1 cellular context compared by ENCODE assay signal in the genomic region with DNA sequence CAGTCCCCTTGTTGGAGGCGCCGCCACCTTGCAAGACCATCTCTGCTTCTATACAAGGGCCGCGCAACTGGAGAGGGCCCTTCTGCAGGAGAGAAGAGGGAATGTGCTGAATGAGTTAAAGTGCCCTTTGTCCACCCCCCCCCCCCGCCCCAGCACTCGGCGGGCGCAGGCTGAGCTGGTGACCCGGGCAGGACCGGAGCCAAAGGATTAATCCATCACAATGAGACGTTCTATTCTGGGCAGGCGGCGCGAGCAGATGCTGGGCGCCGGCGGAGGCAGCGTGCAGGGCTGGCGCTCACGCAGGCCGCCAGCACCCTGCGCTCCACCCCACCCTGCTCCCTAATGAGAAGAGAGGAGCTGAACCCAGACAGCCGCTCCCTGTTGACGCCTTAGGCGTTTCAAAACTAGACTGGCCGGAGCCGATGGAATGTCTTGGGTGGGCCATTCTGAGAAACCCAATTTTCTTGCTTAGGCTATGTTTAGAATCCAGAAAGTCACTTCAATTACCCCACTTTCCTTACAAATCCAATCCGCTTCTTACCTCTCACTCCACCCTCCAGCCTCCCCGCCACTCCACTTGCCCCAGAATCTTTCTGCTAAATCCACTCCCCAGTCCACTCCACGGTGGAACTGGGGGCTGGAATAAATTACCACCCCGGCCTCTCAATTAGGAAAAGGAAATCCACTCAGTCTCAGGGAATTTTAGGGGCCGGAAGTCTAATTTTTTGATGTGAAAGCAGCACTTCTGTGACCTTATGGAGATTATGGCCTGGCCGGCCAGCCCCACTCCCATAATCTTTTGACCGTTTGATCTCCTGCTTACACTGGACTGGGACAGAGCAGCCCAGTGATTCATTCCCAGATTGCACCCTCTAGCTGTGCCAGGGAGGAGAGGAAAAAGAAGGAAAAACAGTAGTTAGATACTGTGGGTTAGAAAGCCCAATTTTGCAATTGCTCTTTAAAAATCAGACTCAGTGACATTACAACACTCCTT.
TF ChIP-seq lines count a peak whose summit lies in the region.

No MANE protein-coding gene starts in this region.

TF ChIP-seq in HEK293, 187 proteins besides CTCF, POLR2A, EP300 and RAD21 (continued from another document):
- TF ChIP-seq, protein P1, sequence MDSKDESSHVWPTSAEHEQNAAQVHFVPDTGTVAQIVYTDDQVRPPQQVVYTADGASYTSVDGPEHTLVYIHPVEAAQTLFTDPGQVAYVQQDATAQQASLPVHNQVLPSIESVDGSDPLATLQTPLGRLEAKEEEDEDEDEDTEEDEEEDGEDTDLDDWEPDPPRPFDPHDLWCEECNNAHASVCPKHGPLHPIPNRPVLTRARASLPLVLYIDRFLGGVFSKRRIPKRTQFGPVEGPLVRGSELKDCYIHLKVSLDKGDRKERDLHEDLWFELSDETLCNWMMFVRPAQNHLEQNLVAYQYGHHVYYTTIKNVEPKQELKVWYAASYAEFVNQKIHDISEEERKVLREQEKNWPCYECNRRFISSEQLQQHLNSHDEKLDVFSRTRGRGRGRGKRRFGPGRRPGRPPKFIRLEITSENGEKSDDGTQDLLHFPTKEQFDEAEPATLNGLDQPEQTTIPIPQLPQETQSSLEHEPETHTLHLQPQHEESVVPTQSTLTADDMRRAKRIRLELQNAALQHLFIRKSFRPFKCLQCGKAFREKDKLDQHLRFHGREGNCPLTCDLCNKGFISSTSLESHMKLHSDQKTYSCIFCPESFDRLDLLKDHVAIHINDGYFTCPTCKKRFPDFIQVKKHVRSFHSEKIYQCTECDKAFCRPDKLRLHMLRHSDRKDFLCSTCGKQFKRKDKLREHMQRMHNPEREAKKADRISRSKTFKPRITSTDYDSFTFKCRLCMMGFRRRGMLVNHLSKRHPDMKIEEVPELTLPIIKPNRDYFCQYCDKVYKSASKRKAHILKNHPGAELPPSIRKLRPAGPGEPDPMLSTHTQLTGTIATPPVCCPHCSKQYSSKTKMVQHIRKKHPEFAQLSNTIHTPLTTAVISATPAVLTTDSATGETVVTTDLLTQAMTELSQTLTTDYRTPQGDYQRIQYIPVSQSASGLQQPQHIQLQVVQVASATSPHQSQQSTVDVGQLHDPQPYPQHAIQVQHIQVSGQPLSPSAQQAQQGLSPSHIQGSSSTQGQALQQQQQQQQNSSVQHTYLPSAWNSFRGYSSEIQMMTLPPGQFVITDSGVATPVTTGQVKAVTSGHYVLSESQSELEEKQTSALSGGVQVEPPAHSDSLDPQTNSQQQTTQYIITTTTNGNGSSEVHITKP (tag by site-specific recombination; IDR thresholded peaks at IDR 0.05) = peak; percentile 33; the same call in 1 of the 2 replicates
- no peak for TF ChIP-seq ZNF623 (tag by site-specific recombination; IDR thresholded peaks at IDR 0.05)
- no peak for TF ChIP-seq ZNF23 (tag by site-specific recombination; IDR thresholded peaks at IDR 0.05; ENCODE audit: borderline replicate concordance)
- no peak for TF ChIP-seq ZNF214 (tag by site-specific recombination; IDR thresholded peaks at IDR 0.05; ENCODE audit: borderline replicate concordance)
- no peak for TF ChIP-seq ZNF555 (tag by site-specific recombination; conservative IDR thresholded peaks at IDR 0.05)
- peak; percentile 51; the same call in 1 of the 2 replicates for TF ChIP-seq ZNF600 (tag by site-specific recombination; IDR thresholded peaks at IDR 0.05)
- TF ChIP-seq, protein P2, sequence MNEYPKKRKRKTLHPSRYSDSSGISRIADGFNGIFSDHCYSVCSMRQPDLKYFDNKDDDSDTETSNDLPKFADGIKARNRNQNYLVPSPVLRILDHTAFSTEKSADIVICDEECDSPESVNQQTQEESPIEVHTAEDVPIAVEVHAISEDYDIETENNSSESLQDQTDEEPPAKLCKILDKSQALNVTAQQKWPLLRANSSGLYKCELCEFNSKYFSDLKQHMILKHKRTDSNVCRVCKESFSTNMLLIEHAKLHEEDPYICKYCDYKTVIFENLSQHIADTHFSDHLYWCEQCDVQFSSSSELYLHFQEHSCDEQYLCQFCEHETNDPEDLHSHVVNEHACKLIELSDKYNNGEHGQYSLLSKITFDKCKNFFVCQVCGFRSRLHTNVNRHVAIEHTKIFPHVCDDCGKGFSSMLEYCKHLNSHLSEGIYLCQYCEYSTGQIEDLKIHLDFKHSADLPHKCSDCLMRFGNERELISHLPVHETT (tag by site-specific recombination; IDR thresholded peaks at IDR 0.05) = no peak
- no peak for TF ChIP-seq ZNF302 (tag by site-specific recombination; IDR thresholded peaks at IDR 0.05; ENCODE audit: low read depth)
- TF ChIP-seq, protein P3, sequence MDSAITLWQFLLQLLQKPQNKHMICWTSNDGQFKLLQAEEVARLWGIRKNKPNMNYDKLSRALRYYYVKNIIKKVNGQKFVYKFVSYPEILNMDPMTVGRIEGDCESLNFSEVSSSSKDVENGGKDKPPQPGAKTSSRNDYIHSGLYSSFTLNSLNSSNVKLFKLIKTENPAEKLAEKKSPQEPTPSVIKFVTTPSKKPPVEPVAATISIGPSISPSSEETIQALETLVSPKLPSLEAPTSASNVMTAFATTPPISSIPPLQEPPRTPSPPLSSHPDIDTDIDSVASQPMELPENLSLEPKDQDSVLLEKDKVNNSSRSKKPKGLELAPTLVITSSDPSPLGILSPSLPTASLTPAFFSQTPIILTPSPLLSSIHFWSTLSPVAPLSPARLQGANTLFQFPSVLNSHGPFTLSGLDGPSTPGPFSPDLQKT (IDR thresholded peaks at IDR 0.05; ENCODE audit: borderline replicate concordance, low read depth, low read length) = no peak
- 0 out of 2 replicates have a peak, but pooled peaks have one; percentile 18 for TF ChIP-seq ZBTB8A (tag by site-specific recombination; IDR thresholded peaks at IDR 0.05)
- TF ChIP-seq, protein P4, sequence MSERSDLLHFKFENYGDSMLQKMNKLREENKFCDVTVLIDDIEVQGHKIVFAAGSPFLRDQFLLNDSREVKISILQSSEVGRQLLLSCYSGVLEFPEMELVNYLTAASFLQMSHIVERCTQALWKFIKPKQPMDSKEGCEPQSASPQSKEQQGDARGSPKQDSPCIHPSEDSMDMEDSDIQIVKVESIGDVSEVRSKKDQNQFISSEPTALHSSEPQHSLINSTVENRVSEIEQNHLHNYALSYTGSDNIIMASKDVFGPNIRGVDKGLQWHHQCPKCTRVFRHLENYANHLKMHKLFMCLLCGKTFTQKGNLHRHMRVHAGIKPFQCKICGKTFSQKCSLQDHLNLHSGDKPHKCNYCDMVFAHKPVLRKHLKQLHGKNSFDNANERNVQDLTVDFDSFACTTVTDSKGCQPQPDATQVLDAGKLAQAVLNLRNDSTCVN (tag by site-specific recombination; optimal IDR thresholded peaks at IDR 0.05) = peak; percentile 28
- no peak for TF ChIP-seq PRDM1 (tag by site-specific recombination; IDR thresholded peaks at IDR 0.05)
- TF ChIP-seq KLF1 (tag by site-specific recombination; IDR thresholded peaks at IDR 0.05) = peak; percentile 44; the same call in 1 of the 2 replicates
- 0 out of 2 replicates have a peak, but pooled peaks have one; percentile 44 for TF ChIP-seq ZBTB20 (tag by site-specific recombination; IDR thresholded peaks at IDR 0.05)
- TF ChIP-seq ZNF2 (tag by site-specific recombination; IDR thresholded peaks at IDR 0.05) = no peak
- TF ChIP-seq, protein P5, sequence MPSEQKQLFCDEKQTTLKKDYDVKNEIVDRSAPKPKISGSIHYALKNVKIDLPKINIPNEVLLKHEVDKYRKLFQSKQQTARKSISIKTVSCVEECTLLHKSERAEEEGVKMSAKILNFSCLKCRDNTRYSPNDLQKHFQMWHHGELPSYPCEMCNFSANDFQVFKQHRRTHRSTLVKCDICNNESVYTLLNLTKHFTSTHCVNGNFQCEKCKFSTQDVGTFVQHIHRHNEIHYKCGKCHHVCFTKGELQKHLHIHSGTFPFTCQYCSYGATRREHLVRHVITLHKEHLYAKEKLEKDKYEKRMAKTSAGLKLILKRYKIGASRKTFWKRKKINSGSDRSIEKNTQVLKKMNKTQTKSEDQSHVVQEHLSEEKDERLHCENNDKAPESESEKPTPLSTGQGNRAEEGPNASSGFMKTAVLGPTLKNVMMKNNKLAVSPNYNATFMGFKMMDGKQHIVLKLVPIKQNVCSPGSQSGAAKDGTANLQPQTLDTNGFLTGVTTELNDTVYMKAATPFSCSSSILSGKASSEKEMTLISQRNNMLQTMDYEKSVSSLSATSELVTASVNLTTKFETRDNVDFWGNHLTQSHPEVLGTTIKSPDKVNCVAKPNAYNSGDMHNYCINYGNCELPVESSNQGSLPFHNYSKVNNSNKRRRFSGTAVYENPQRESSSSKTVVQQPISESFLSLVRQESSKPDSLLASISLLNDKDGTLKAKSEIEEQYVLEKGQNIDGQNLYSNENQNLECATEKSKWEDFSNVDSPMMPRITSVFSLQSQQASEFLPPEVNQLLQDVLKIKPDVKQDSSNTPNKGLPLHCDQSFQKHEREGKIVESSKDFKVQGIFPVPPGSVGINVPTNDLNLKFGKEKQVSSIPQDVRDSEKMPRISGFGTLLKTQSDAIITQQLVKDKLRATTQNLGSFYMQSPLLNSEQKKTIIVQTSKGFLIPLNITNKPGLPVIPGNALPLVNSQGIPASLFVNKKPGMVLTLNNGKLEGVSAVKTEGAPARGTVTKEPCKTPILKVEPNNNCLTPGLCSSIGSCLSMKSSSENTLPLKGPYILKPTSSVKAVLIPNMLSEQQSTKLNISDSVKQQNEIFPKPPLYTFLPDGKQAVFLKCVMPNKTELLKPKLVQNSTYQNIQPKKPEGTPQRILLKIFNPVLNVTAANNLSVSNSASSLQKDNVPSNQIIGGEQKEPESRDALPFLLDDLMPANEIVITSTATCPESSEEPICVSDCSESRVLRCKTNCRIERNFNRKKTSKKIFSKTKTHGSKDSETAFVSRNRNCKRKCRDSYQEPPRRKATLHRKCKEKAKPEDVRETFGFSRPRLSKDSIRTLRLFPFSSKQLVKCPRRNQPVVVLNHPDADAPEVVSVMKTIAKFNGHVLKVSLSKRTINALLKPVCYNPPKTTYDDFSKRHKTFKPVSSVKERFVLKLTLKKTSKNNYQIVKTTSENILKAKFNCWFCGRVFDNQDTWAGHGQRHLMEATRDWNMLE (tag by site-specific recombination; conservative IDR thresholded peaks at IDR 0.05; ENCODE audit: low read depth) = no peak
- no peak for TF ChIP-seq TRIM28 (IDR thresholded peaks at IDR 0.05; ENCODE audit: borderline replicate concordance, low read length)
- no peak for TF ChIP-seq ZXDB (tag by site-specific recombination; IDR thresholded peaks at IDR 0.05)
- peak; percentile 36; the same call in 1 of the 2 replicates for TF ChIP-seq ZBTB48 (tag by site-specific recombination; IDR thresholded peaks at IDR 0.05)
- no peak for TF ChIP-seq ZNF48 (tag by site-specific recombination; IDR thresholded peaks at IDR 0.05)
